In genomic region chr10:22713853-22714523, GRCh38 we compare ENCODE assay signal across 8 cellular contexts. TPM values are rescaled to one million over a fixed set of nuclear protein-coding genes. Genes with fewer than 3 reads are reported as not detected.
DNase-seq lines count a peak whose midpoint lies in the region; ATAC-seq and TF ChIP-seq lines count a peak whose summit lies in the region.

No MANE protein-coding gene starts in this region.

- no peaks in the 10 kb centered on the region for H3K27me3 Mint-ChIP-seq in activated CD4-positive, alpha-beta T cell treated with anti-CD3 and anti-CD28 coated beads for 36 hours
- H3K27me3 Mint-ChIP-seq in natural killer cell (ENCODE audit: low read depth in 2 of 2) = no peaks in the 10 kb centered on the region

- peak overlapping the region; percentile 37 for H3K27ac Mint-ChIP-seq in activated CD4-positive, alpha-beta T cell treated with anti-CD3 and anti-CD28 coated beads for 36 hours
- peak overlapping the region; percentile 82 to 87 for H3K27ac Mint-ChIP-seq in natural killer cell

- peak overlapping the region; percentile 86 for H3K4me3 Mint-ChIP-seq in activated CD4-positive, alpha-beta T cell treated with anti-CD3 and anti-CD28 coated beads for 36 hours
- peak overlapping the region; percentile 94 for H3K4me3 Mint-ChIP-seq in natural killer cell

- peaks cover 36% of the 10 kb centered on the region for H3K4me1 Mint-ChIP-seq in activated CD4-positive, alpha-beta T cell treated with anti-CD3 and anti-CD28 coated beads for 36 hours
- peaks cover 41 to 42% of the 10 kb centered on the region in 2 donors for H3K4me1 Mint-ChIP-seq in natural killer cell

- peaks cover 10% of the 10 kb centered on the region for H3K4me1 ChIP-seq in upper lobe of right lung

- CTCF ChIA-PET in activated CD4-positive, alpha-beta T cell treated with anti-CD3 and anti-CD28 coated beads for 36 hours (lab: Charles Lee) = interaction anchor here (0.9 to 1.0 kb wide), 2 partner anchors 84 to 140 kb away, joined by 4 read pairs; no protein-coding TSS in a partner anchor
- CTCF ChIA-PET in HEK293T (lab: Yijun Ruan, JAX) = no interaction called here

- no peaks in the 10 kb centered on the region for H3K27me3 ChIP-seq in upper lobe of right lung

- no peak for TF ChIP-seq CTCF in natural killer cell (IDR thresholded peaks at IDR 0.05)
- no peak for TF ChIP-seq CTCF in upper lobe of right lung (IDR thresholded peaks at IDR 0.05)

- H3K9me3 ChIP-seq in KOPT-K1 (ENCODE audit: insufficient read depth, low read length, poor library complexity, severe bottlenecking) = no peaks in the 10 kb centered on the region
- H3K9me3 ChIP-seq in upper lobe of right lung = no peaks in the 10 kb centered on the region

- H3K27ac ChIP-seq in KOPT-K1 (ENCODE audit: low read depth, low read length, poor library complexity, severe bottlenecking) (peak overlapping the region; percentile 89), epithelial cell of prostate (peak overlapping the region; percentile 37), upper lobe of right lung (peak overlapping the region; percentile 77)

- H3K36me3 ChIP-seq in KOPT-K1 (ENCODE audit: insufficient read depth, low read length) (no peaks in the 10 kb centered on the region), upper lobe of right lung (no peaks in the 10 kb centered on the region)

- POLR2A ChIA-PET in activated CD4-positive, alpha-beta T cell treated with anti-CD3 and anti-CD28 coated beads for 36 hours (lab: Charles Lee) = interaction anchor here (0.6 to 2.2 kb wide), 4 partner anchors 31 to 364 kb away, joined by 4 to 12 read pairs (median 4); no protein-coding TSS in a partner anchor
- POLR2A ChIA-PET in HEK293T (lab: Yijun Ruan, JAX) = interaction anchor here (1.3 kb wide), 1 partner anchor 84 kb away, joined by 3 read pairs; no protein-coding TSS in a partner anchor

- peak overlapping the region; percentile 72 for H3K4me3 ChIP-seq in upper lobe of right lung

- intact Hi-C loops in activated CD4-positive, alpha-beta T cell treated with anti-CD3 and anti-CD28 coated beads for 36 hours (cut with DNase I, micrococcal nuclease) = loop anchor here (1.0 to 10.0 kb wide), 14 partner anchors 31 to 1187 kb away; partner anchors contain the start of genes DNAJC1 (in 2 of the 2), BMI1 (in 1 of the 2), COMMD3 (in 1 of the 2) and MSRB2 (in 1 of the 2)
- intact Hi-C loops in natural killer cell (cut with micrococcal nuclease) (loop anchor here (2.0 to 10.0 kb wide), 8 partner anchors 31 to 712 kb away; partner anchors contain the start of genes BMI1 and DNAJC1), upper lobe of right lung (cut with DNase I) (loop anchor here (10.0 kb wide), 1 partner anchor 99 kb away; no protein-coding TSS in a partner anchor)

- H3K36me3 Mint-ChIP-seq in activated CD4-positive, alpha-beta T cell treated with anti-CD3 and anti-CD28 coated beads for 36 hours (ENCODE audit: low read depth) = peaks cover 9% of the 10 kb centered on the region
- no peaks in the 10 kb centered on the region for H3K36me3 Mint-ChIP-seq in natural killer cell

- no peaks in the 10 kb centered on the region for H3K9me3 Mint-ChIP-seq in activated CD4-positive, alpha-beta T cell treated with anti-CD3 and anti-CD28 coated beads for 36 hours (ENCODE audit: low read depth)
- no peaks in the 10 kb centered on the region for H3K9me3 Mint-ChIP-seq in natural killer cell

- ATAC-seq in GM21717 (IDR thresholded peaks at IDR 0.05; ENCODE audit: unreplicated experiment) = peak; percentile 21
- peak; percentile 18 for ATAC-seq in activated CD4-positive, alpha-beta T cell treated with anti-CD3 and anti-CD28 coated beads for 36 hours
- ATAC-seq in natural killer cell = peak; percentile 13 to 32 (median 30)
- peak; percentile 25 for ATAC-seq in upper lobe of right lung

- DNase-seq in COLO668 (lab: John Stamatoyannopoulos, UW; ENCODE audit: unreplicated experiment) = peak; percentile 38
- peak; percentile 63 for DNase-seq in activated CD4-positive, alpha-beta T cell treated with anti-CD3 and anti-CD28 coated beads for 36 hours
- no peak for DNase-seq in epithelial cell of prostate (ENCODE audit: low read depth, low spot score)
- no peak for DNase-seq in natural killer cell
- peak; percentile 77 for DNase-seq in upper lobe of right lung
- DNase-seq in HEK293T (ENCODE audit: extremely low spot score) = no peak

TF ChIP-seq in HEK293T, 16 proteins besides CTCF, POLR2A, EP300 and RAD21:
- TF ChIP-seq ZNF384 (IDR thresholded peaks at IDR 0.05) (no peak), SUZ12 (IDR thresholded peaks at IDR 0.05) (no peak), SP1 (IDR thresholded peaks at IDR 0.05) (no peak), HDGF (IDR thresholded peaks at IDR 0.05; ENCODE audit: borderline replicate concordance) (no peak), FOXK2 (IDR thresholded peaks at IDR 0.05) (no peak), ELF4 (IDR thresholded peaks at IDR 0.05) (no peak), BHLHE40 (IDR thresholded peaks at IDR 0.05; ENCODE audit: borderline replicate concordance) (no peak), TARDBP (IDR thresholded peaks at IDR 0.05) (no peak), FOXA1 (IDR thresholded peaks at IDR 0.05) (no peak)

RNA-seq across cellular contexts. Expression of gene PIP4K2A, which starts 0.4 kb away (rescaled TPM):
- total RNA-seq in activated CD4-positive, alpha-beta T cell treated with anti-CD3 and anti-CD28 coated beads for 36 hours = 100 to 1,000 TPM; 105 to 108 TPM
- total RNA-seq in natural killer cell (100 to 1,000 TPM; 311 to 423 (median 405) TPM), upper lobe of right lung (61.2 TPM)

Comparison
In these comparisons a context has a peak if more than half of its experiments do, and no peak if none do; other contexts are left out.
1. DNase-seq: peak in COLO668 (single experiment), activated CD4-positive, alpha-beta T cell treated with anti-CD3 and anti-CD28 coated beads for 36 hours (single experiment) and upper lobe of right lung (single experiment); none in epithelial cell of prostate (single experiment), natural killer cell (single experiment) and HEK293T (single experiment).
2. H3K27ac ChIP-seq: peak in every context shown above with its lines; median percentile 89 in KOPT-K1; 77 in upper lobe of right lung; 37 in epithelial cell of prostate.
3. Peak in every context shown above with its lines, with median percentiles within 50 percentile points of each other: ATAC-seq.